Comparison of ENCODE assay signal across 37 cellular contexts in genomic region chr3:190984502-190985244, GRCh38.
"Had no signal": no experiment of that assay in that cellular context is flagged by ENCODE, and none has a peak within 500 bp of the region (broad histone marks: within the 10 kb centered on the region; RNA-seq: fewer than 3 reads in every experiment).

No MANE protein-coding gene starts in this region.

- H3K4me1 Mint-ChIP-seq: activated B cell treated with CpG ODN at 0.5 μM for 24 hours; activated naive CD8-positive, alpha-beta T cell treated with anti-CD3 and anti-CD28 coated beads for 36 hours; activated T-helper 17 cell treated with anti-CD3 and anti-CD28 coated beads, Interleukin-2, amount 50 U/mL, for 72 hours had no signal

- H3K27ac ChIP-seq: brain microvascular endothelial cell, Peyer's patch, RWPE1, VCaP had no signal

- ATAC-seq: activated CD8-positive, alpha-beta T cell treated with anti-CD3 and anti-CD28 coated beads for 36 hours; activated T-cell treated with anti-CD3 and anti-CD28 coated beads, Interleukin-2, amount 50 U/mL, for 72 hours; activated T-helper 17 cell treated with anti-CD3 and anti-CD28 coated beads, Interleukin-2, amount 50 U/mL, for 72 hours; Right ventricle myocardium inferior had no signal

- H3K27me3 Mint-ChIP-seq: activated B cell treated with CpG ODN at 0.5 μM for 24 hours; activated CD8-positive, alpha-beta T cell treated with anti-CD3 and anti-CD28 coated beads for 36 hours; activated naive CD8-positive, alpha-beta T cell treated with anti-CD3 and anti-CD28 coated beads for 36 hours; activated T-helper 17 cell treated with anti-CD3 and anti-CD28 coated beads, Interleukin-2, amount 50 U/mL, for 72 hours had no signal

- H3K4me3 Mint-ChIP-seq: activated B cell treated with CpG ODN at 0.5 μM for 24 hours; activated CD8-positive, alpha-beta T cell treated with anti-CD3 and anti-CD28 coated beads for 36 hours; activated naive CD8-positive, alpha-beta T cell treated with anti-CD3 and anti-CD28 coated beads for 36 hours; activated T-cell treated with anti-CD3 and anti-CD28 coated beads, Interleukin-2, amount 50 U/mL, for 72 hours; activated T-helper 17 cell treated with anti-CD3 and anti-CD28 coated beads, Interleukin-2, amount 50 U/mL, for 72 hours had no signal

- H3K27ac Mint-ChIP-seq: activated B cell treated with CpG ODN at 0.5 μM for 24 hours; activated CD8-positive, alpha-beta T cell treated with anti-CD3 and anti-CD28 coated beads for 36 hours; activated naive CD8-positive, alpha-beta T cell treated with anti-CD3 and anti-CD28 coated beads for 36 hours; activated T-cell treated with anti-CD3 and anti-CD28 coated beads, Interleukin-2, amount 50 U/mL, for 72 hours; activated T-helper 17 cell treated with anti-CD3 and anti-CD28 coated beads, Interleukin-2, amount 50 U/mL, for 72 hours had no signal

- H3K4me3 ChIP-seq: MG63, Peyer's patch had no signal

- H3K27me3 ChIP-seq: brain microvascular endothelial cell, MG63, Peyer's patch had no signal

- H3K36me3 ChIP-seq: brain microvascular endothelial cell, MG63, Peyer's patch had no signal

- FAIRE-seq: colon had no signal

- DNase-seq: activated B cell treated with CpG ODN at 0.5 μM for 24 hours; activated CD4-positive, alpha-beta T cell treated with anti-CD3 and anti-CD28 coated beads for 1 hour; activated CD4-positive, alpha-beta T cell treated with anti-CD3 and anti-CD28 coated beads for 48 hours; activated CD4-positive, alpha-beta T cell treated with anti-CD3 and anti-CD28 coated beads, Interleukin-2, amount 50 U/mL, for 4 hours; activated CD8-positive, alpha-beta T cell treated with anti-CD3 and anti-CD28 coated beads for 36 hours; activated effector memory CD4-positive, alpha-beta T cell treated with anti-CD3 and anti-CD28 coated beads, Interleukin-2, amount 50 U/mL, for 16 hours; activated naive CD4-positive, alpha-beta T cell; activated naive CD4-positive, alpha-beta T cell treated with anti-CD3 and anti-CD28 coated beads, Interleukin-2, amount 50 U/mL, for 16 hours; activated naive CD8-positive, alpha-beta T cell treated with anti-CD3 and anti-CD28 coated beads for 36 hours; activated T-cell treated with anti-CD3 and anti-CD28 coated beads, Interleukin-2, amount 50 U/mL, for 1 hour; activated T-cell treated with anti-CD3 and anti-CD28 coated beads, Interleukin-2, amount 50 U/mL, for 72 hours; amniotic stem cell; aorta; brain microvascular endothelial cell; central memory CD4-positive, alpha-beta T cell; MG63; MV-4-11; NCI-H1092 treated with DMSO at 0.1 percent for 48 hours; NCI-H1417; NCI-H146; NCI-H187; NCI-H2081; NCI-H226; NCI-H446 treated with DMSO at 0.1 percent for 48 hours; NCI-H524; NCI-H69; NCI-H82; PC-3; Peyer's patch; SW 1271; T-helper 1 cell; T-helper 9 cell had no signal

- H3K4me1 ChIP-seq: Peyer's patch had no signal
